ENCODE assay signal across 1 cellular context in genomic region chr19:43783636-43784035, GRCh38.
TF ChIP-seq lines count a peak whose summit lies in the region.

No MANE protein-coding gene starts in this region.

TF ChIP-seq in HEK293, 187 proteins besides CTCF, POLR2A, EP300 and RAD21 (continued from another document and continues in another):
- no peak for TF ChIP-seq PRDM6 (tag by site-specific recombination; IDR thresholded peaks at IDR 0.05)
- no peak for TF ChIP-seq ZBTB1 (tag by site-specific recombination; IDR thresholded peaks at IDR 0.05)
- 0 out of 2 replicates have a peak, but pooled peaks have one; percentile 21 for TF ChIP-seq RBAK (tag by site-specific recombination; IDR thresholded peaks at IDR 0.05)
- TF ChIP-seq ZEB2 (tag by site-specific recombination; IDR thresholded peaks at IDR 0.05) = no peak
- no peak for TF ChIP-seq ZNF561 (tag by site-specific recombination; IDR thresholded peaks at IDR 0.05; ENCODE audit: borderline replicate concordance)
- TF ChIP-seq SCRT2 (tag by site-specific recombination; IDR thresholded peaks at IDR 0.05) = no peak
- 0 out of 2 replicates have a peak, but pooled peaks have one; percentile 21 for TF ChIP-seq ZNF645 (tag by site-specific recombination; IDR thresholded peaks at IDR 0.05)
- TF ChIP-seq ZNF488 (tag by site-specific recombination; IDR thresholded peaks at IDR 0.05) = no peak
- no peak for TF ChIP-seq ZNF311 (tag by site-specific recombination; IDR thresholded peaks at IDR 0.05; ENCODE audit: borderline replicate concordance)
- TF ChIP-seq ZNF132 (tag by site-specific recombination; IDR thresholded peaks at IDR 0.05; ENCODE audit: borderline replicate concordance) = no peak
- no peak for TF ChIP-seq ATF2 (tag by site-specific recombination; IDR thresholded peaks at IDR 0.05; ENCODE audit: low read depth)
- TF ChIP-seq ZSCAN5A (tag by site-specific recombination; IDR thresholded peaks at IDR 0.05) = no peak
- no peak for TF ChIP-seq ZBTB48 (tag by site-specific recombination; IDR thresholded peaks at IDR 0.05)
- TF ChIP-seq SETDB1 (IDR thresholded peaks at IDR 0.05; ENCODE audit: insufficient read length, low read length) = no peak
- no peak for TF ChIP-seq ZNF677 (tag by site-specific recombination; IDR thresholded peaks at IDR 0.05)
- 0 out of 2 replicates have a peak, but pooled peaks have one; percentile 13 for TF ChIP-seq ZNF791 (tag by site-specific recombination; IDR thresholded peaks at IDR 0.05)
- TF ChIP-seq HOXD13 (CRISPR knock-in tag; IDR thresholded peaks at IDR 0.05; ENCODE audit: borderline replicate concordance) = no peak
- TF ChIP-seq ZNF398 (tag by site-specific recombination; IDR thresholded peaks at IDR 0.05) = no peak; the same call in 1 of the 2 replicates
- no peak for TF ChIP-seq ZNF664 (tag by site-specific recombination; IDR thresholded peaks at IDR 0.05)
- no peak for TF ChIP-seq ZNF623 (tag by site-specific recombination; IDR thresholded peaks at IDR 0.05)
- no peak for TF ChIP-seq ZNF155 (tag by site-specific recombination; IDR thresholded peaks at IDR 0.05)
- no peak for TF ChIP-seq ZNF404 (tag by site-specific recombination; IDR thresholded peaks at IDR 0.05)
- TF ChIP-seq ZNF449 (tag by site-specific recombination; IDR thresholded peaks at IDR 0.05) = no peak
- TF ChIP-seq ZFP41 (tag by site-specific recombination; IDR thresholded peaks at IDR 0.05; ENCODE audit: borderline replicate concordance) = no peak
- TF ChIP-seq ZNF596 (tag by site-specific recombination; IDR thresholded peaks at IDR 0.05) = no peak
- no peak for TF ChIP-seq ZSCAN30 (tag by site-specific recombination; IDR thresholded peaks at IDR 0.05)
- TF ChIP-seq HIC1 (tag by site-specific recombination; IDR thresholded peaks at IDR 0.05) = no peak
- no peak for TF ChIP-seq ZNF223 (tag by site-specific recombination; IDR thresholded peaks at IDR 0.05)
- TF ChIP-seq ZNF544 (tag by site-specific recombination; IDR thresholded peaks at IDR 0.05) = no peak; the same call in 1 of the 2 replicates
- no peak for TF ChIP-seq ZNF138 (tag by site-specific recombination; IDR thresholded peaks at IDR 0.05; ENCODE audit: borderline replicate concordance)
- no peak for TF ChIP-seq PBX3 (CRISPR knock-in tag; IDR thresholded peaks at IDR 0.05)
- TF ChIP-seq PATZ1 (tag by site-specific recombination; IDR thresholded peaks at IDR 0.05) = no peak
- no peak for TF ChIP-seq ZNF214 (tag by site-specific recombination; IDR thresholded peaks at IDR 0.05; ENCODE audit: borderline replicate concordance)
- TF ChIP-seq ZNF792 (tag by site-specific recombination; IDR thresholded peaks at IDR 0.05) = no peak
- no peak for TF ChIP-seq GLI4 (tag by site-specific recombination; IDR thresholded peaks at IDR 0.05)
- TF ChIP-seq INSM2 (tag by site-specific recombination; IDR thresholded peaks at IDR 0.05) = no peak
- no peak for TF ChIP-seq ZNF146 (tag by site-specific recombination; IDR thresholded peaks at IDR 0.05)
- 0 out of 2 replicates have a peak, but pooled peaks have one; percentile 34 for TF ChIP-seq YY2 (tag by site-specific recombination; IDR thresholded peaks at IDR 0.05)
- TF ChIP-seq ZNF354C (tag by site-specific recombination; IDR thresholded peaks at IDR 0.05; ENCODE audit: borderline replicate concordance, low read depth) = no peak
- TF ChIP-seq ZNF426 (tag by site-specific recombination; IDR thresholded peaks at IDR 0.05) = no peak
- no peak for TF ChIP-seq ZNF37A (tag by site-specific recombination; IDR thresholded peaks at IDR 0.05)
